In the genomic region with DNA sequence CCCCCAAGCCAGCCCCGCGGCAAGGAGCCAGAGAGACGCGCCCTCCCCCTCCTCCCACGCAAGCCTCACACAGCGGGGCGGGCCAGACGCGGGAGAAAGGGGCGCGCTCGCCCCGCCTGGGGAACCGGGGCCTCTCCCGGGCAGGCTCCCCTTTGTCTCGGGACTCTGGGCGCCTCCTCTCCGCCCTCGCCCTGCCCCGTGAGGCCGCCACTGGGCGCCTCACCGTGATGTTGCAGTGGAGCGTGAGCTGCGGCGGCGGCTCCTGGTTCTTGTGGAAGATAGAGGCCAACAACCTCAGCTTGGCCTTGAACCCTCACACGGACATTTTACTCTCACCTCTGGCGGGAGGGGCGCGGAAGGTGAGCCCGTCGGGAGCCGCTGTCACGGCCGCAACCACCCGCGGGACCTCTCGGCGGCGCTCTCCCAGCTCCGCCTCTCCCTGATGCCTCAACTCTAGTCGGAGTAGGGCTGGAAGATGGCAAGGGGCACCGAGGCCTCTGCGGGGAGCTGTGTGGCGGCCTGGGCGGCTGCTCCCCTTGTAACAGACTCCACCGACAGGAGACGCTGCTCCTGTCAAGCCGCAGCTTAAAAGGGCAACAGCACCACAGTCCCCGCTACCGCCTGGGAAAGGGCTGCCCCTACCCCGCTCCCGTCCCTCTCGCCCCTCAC, we compare ENCODE assay signal across 7 cellular contexts.
DNase-seq lines count a peak whose midpoint lies in the region; ATAC-seq and TF ChIP-seq lines count a peak whose summit lies in the region.
"Not testable (repeated sequence)": the region's sequence is repeated elsewhere in the genome, so short reads cannot be mapped to it uniquely, and the experiment has no call there.

No MANE protein-coding gene starts in this region.

- H3T11ph ChIP-seq in H9 (ENCODE audit: low read length) = not testable (repeated sequence)

- DNase-seq in H9; left ventricle myocardium inferior; neural progenitor cell (ENCODE audit: low spot score): not testable (repeated sequence)
- DNase-seq in activated CD4-positive, alpha-beta T cell treated with anti-CD3 and anti-CD28 coated beads for 36 hours = peak; percentile 18
- DNase-seq in ascending aorta (ENCODE audit: low spot score in 2 of 2) = peak in 1 of 2 donors; percentile 19
- DNase-seq in stimulated activated CD4-positive, alpha-beta T cell treated with anti-CD3 and anti-CD28 coated beads, Interleukin-15, amount 100 ng/mL, for 24 hours = peak; percentile 7

- not testable (repeated sequence) for H3K27ac ChIP-seq in H9 (ENCODE audit: insufficient read length, low read depth, low read length); ectodermal cell (ENCODE audit: insufficient read depth, low read depth, low read length, poor library complexity, severe bottlenecking); neural progenitor cell
- H3K27ac ChIP-seq in ascending aorta (peak overlapping the region; percentile 77 to 94), left ventricle myocardium inferior (replicated peaks) (peak overlapping the region; percentile 61)

- no CpG with 5 or more reads among the region's 55 CpGs for WGBS in H9 (ENCODE audit: extremely low coverage, insufficient read length, low lambda C conversion rate)
- 0% methylated on average over 5 to 14 of the region's 55 CpGs for WGBS in ectodermal cell, 2 experiments

- H2AFZ ChIP-seq in H9 (ENCODE audit: low read length); neural progenitor cell (replicated peaks): not testable (repeated sequence)

- H3K27ac Mint-ChIP-seq in H9; activated CD4-positive, alpha-beta T cell treated with anti-CD3 and anti-CD28 coated beads for 36 hours; neural progenitor cell: not testable (repeated sequence)

- not testable (repeated sequence) for H3F3A ChIP-seq in neural progenitor cell (ENCODE audit: low read depth)

- H3K27me3 Mint-ChIP-seq in H9 (ENCODE audit: low read depth); activated CD4-positive, alpha-beta T cell treated with anti-CD3 and anti-CD28 coated beads for 36 hours; neural progenitor cell (ENCODE audit: insufficient read depth, low read depth): not testable (repeated sequence)

- not testable (repeated sequence) for H4K20me1 ChIP-seq in H9 (ENCODE audit: control insufficient read depth, insufficient read depth, insufficient read length); neural progenitor cell (ENCODE audit: low read depth)

- H3K56ac ChIP-seq in H9 (ENCODE audit: insufficient read length, low read depth, low read length) = not testable (repeated sequence)

- H3K9ac ChIP-seq in H9 (ENCODE audit: extremely low read depth, insufficient read length, low read length); neural progenitor cell: not testable (repeated sequence)

- CTCF ChIA-PET in activated CD4-positive, alpha-beta T cell treated with anti-CD3 and anti-CD28 coated beads for 36 hours (lab: Charles Lee) = not testable (repeated sequence)

- POLR2A ChIA-PET in activated CD4-positive, alpha-beta T cell treated with anti-CD3 and anti-CD28 coated beads for 36 hours (lab: Charles Lee) = not testable (repeated sequence)

- not testable (repeated sequence) for H2BK120ac ChIP-seq in H9 (ENCODE audit: low read depth, low read length, poor library complexity, severe bottlenecking)

- not testable (repeated sequence) for H3K4me3 Mint-ChIP-seq in H9; activated CD4-positive, alpha-beta T cell treated with anti-CD3 and anti-CD28 coated beads for 36 hours; neural progenitor cell

- not testable (repeated sequence) for H4K8ac ChIP-seq in H9 (replicated peaks; ENCODE audit: insufficient read length, low read depth, low read length)

- H3K4me1 Mint-ChIP-seq in H9; activated CD4-positive, alpha-beta T cell treated with anti-CD3 and anti-CD28 coated beads for 36 hours; neural progenitor cell: not testable (repeated sequence)

- H3K9me3 Mint-ChIP-seq in H9; activated CD4-positive, alpha-beta T cell treated with anti-CD3 and anti-CD28 coated beads for 36 hours (ENCODE audit: low read depth); neural progenitor cell: not testable (repeated sequence)

- not testable (repeated sequence) for H3K18ac ChIP-seq in H9 (ENCODE audit: insufficient read length, low read depth, low read length)

- not testable (repeated sequence) for H3K4me2 ChIP-seq in H9 (ENCODE audit: insufficient read depth, insufficient read length, low read length)
- H3K4me2 ChIP-seq in neural progenitor cell = peak overlapping the region; percentile 69

- not testable (repeated sequence) for H3K36me3 ChIP-seq in ascending aorta; ectodermal cell (ENCODE audit: control insufficient read depth, insufficient read depth, low read length); left ventricle myocardium inferior; neural progenitor cell

- not testable (repeated sequence) for H3K23ac ChIP-seq in H9 (ENCODE audit: insufficient read length, low read depth, low read length)

- not testable (repeated sequence) for H4K91ac ChIP-seq in H9 (ENCODE audit: insufficient read length, low read depth, low read length)

- intact Hi-C loops in activated CD4-positive, alpha-beta T cell treated with anti-CD3 and anti-CD28 coated beads for 36 hours (cut with DNase I, micrococcal nuclease); ascending aorta (cut with DNase I); left ventricle myocardium inferior (cut with micrococcal nuclease): not testable (repeated sequence)

- not testable (repeated sequence) for H3K23me2 ChIP-seq in H9 (ENCODE audit: insufficient read length, low read depth, low read length, poor library complexity, severe bottlenecking)

- H3K79me1 ChIP-seq in H9 (ENCODE audit: insufficient read depth, low read depth, low read length, poor library complexity, severe bottlenecking) = not testable (repeated sequence)

- not testable (repeated sequence) for H3K36me3 Mint-ChIP-seq in H9 (ENCODE audit: insufficient read depth in 1 of 3, low read depth in 3 of 3); activated CD4-positive, alpha-beta T cell treated with anti-CD3 and anti-CD28 coated beads for 36 hours (ENCODE audit: low read depth); neural progenitor cell

- not testable (repeated sequence) for H3K4ac ChIP-seq in H9 (ENCODE audit: low read depth, low read length)

- not testable (repeated sequence) for H2BK15ac ChIP-seq in H9 (ENCODE audit: low read depth, low read length)

- TF ChIP-seq CTCF in H9 (conservative IDR thresholded peaks at IDR 0.05) = 0 out of 3 replicates have a peak, but pooled peaks have one; percentile 9
- not testable (repeated sequence) for TF ChIP-seq CTCF in ascending aorta (IDR thresholded peaks at IDR 0.05); left ventricle myocardium inferior (IDR thresholded peaks at IDR 0.05; ENCODE audit: borderline replicate concordance); neural progenitor cell (IDR thresholded peaks at IDR 0.05)

- not testable (repeated sequence) for H2BK20ac ChIP-seq in H9 (ENCODE audit: low read depth, low read length, poor library complexity, severe bottlenecking)

- H4K5ac ChIP-seq in H9 (ENCODE audit: insufficient read length, low read depth, low read length) = not testable (repeated sequence)

- H3K14ac ChIP-seq in H9 (ENCODE audit: insufficient read depth, low read length) = not testable (repeated sequence)

- not testable (repeated sequence) for H2AK5ac ChIP-seq in H9 (ENCODE audit: insufficient read length, low read length)

- not testable (repeated sequence) for H3K79me2 ChIP-seq in H9 (ENCODE audit: insufficient read depth, low read length); neural progenitor cell (ENCODE audit: low read depth)

- ATAC-seq in activated CD4-positive, alpha-beta T cell treated with anti-CD3 and anti-CD28 coated beads for 36 hours = not testable (repeated sequence)

- H3K4me1 ChIP-seq in H9 (ENCODE audit: insufficient read depth, low read length); ascending aorta; ectodermal cell (ENCODE audit: control insufficient read depth, insufficient read depth, low read length); left ventricle myocardium inferior; neural progenitor cell: not testable (repeated sequence)

- H3K4me3 ChIP-seq in ascending aorta = peak overlapping the region; percentile 36 to 77
- peak overlapping the region; percentile 16 for H3K4me3 ChIP-seq in ectodermal cell (ENCODE audit: insufficient read depth, low read depth, low read length)
- H3K4me3 ChIP-seq in left ventricle myocardium inferior = peak overlapping the region; percentile 61
- H3K4me3 ChIP-seq in neural progenitor cell = peak overlapping the region; percentile 36

- H2BK5ac ChIP-seq in H9 (ENCODE audit: insufficient read length, low read length) = not testable (repeated sequence)

- H2BK12ac ChIP-seq in H9 (ENCODE audit: insufficient read length, low read depth, low read length) = not testable (repeated sequence)

- H3K27me3 ChIP-seq in H9 (ENCODE audit: insufficient read depth, low read length); ascending aorta; ectodermal cell (ENCODE audit: control insufficient read depth, insufficient read depth, low read length, poor library complexity, severe bottlenecking); left ventricle myocardium inferior (ENCODE audit: low read depth); neural progenitor cell: not testable (repeated sequence)

- not testable (repeated sequence) for H3K9me3 ChIP-seq in H9 (ENCODE audit: control insufficient read depth, low read depth, low read length); ascending aorta; ectodermal cell (ENCODE audit: control insufficient read depth, low read length); left ventricle myocardium inferior (replicated peaks); neural progenitor cell (ENCODE audit: low read depth)
